Comparison of ENCODE assay signal across 10 cellular contexts in the genomic region with DNA sequence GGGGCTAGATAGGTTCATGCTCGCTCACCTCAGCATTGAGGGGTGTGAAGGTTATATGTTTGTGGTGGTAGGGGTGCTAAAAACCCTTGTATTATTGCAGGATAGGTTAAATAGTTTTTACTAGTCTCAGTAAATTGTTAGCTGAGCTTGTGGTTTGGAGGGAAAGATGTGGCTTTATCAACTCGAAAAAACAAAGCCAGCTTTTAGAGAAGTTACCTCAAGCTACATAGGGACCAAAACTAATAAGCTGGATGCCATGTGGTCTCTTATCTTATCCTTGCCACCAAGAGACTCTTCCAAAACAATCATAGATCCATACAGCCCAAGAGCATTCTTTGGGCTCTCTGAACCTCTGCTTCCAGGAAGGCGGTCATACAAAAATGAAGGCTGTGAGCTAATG. TPM values are rescaled to one million over a fixed set of nuclear protein-coding genes. Genes with fewer than 3 reads are reported as not detected.
DNase-seq lines count a peak whose midpoint lies in the region; ATAC-seq and TF ChIP-seq lines count a peak whose summit lies in the region.
"Had no signal": no experiment of that assay in that cellular context is flagged by ENCODE, and none has a peak within 500 bp of the region (broad histone marks: within the 10 kb centered on the region; RNA-seq: fewer than 3 reads in every experiment).

No MANE protein-coding gene starts in this region.

- peaks cover 0 to 9% (median 0%) of the 10 kb centered on the region in 7 donors for H3K27me3 ChIP-seq in heart right ventricle
- no peaks in the 10 kb centered on the region for H3K27me3 ChIP-seq in lung (ENCODE audit: control insufficient read depth, insufficient read depth)
- no peaks in the 10 kb centered on the region for H3K27me3 ChIP-seq in upper lobe of left lung
- H3K27me3 ChIP-seq: SJSA1 had no signal

- 64 to 74% methylated on average over 3 of the region's 3 CpGs for WGBS in heart right ventricle, 2 donors
- WGBS in lung, 2 donors = 42 to 62% methylated on average over 3 of the region's 3 CpGs
- WGBS in upper lobe of left lung, 2 donors = 44 to 66% methylated on average over 3 of the region's 3 CpGs

- peak overlapping the region; percentile 91 for H3K27ac Mint-ChIP-seq in activated CD4-positive, alpha-beta memory T cell treated with anti-CD3 and anti-CD28 coated beads, Interleukin-2, amount 10 ng/mL, durations not matched to agents 7 days and 5 days

- TF ChIP-seq CTCF in heart right ventricle (IDR thresholded peaks at IDR 0.05) = no peak
- no peak for TF ChIP-seq CTCF in lung (IDR thresholded peaks at IDR 0.05; ENCODE audit: control extremely low read depth, extremely low read depth)
- TF ChIP-seq CTCF in upper lobe of left lung (IDR thresholded peaks at IDR 0.05) = no peak

- peak overlapping the region in 1 of 10 donors; percentile 23 for H3K4me3 ChIP-seq in heart right ventricle
- no peak overlapping the region for H3K4me3 ChIP-seq in lung
- H3K4me3 ChIP-seq in upper lobe of left lung = no peak overlapping the region
- H3K4me3 ChIP-seq: SJSA1 had no signal

- CTCF ChIA-PET in activated CD4-positive, alpha-beta memory T cell treated with anti-CD3 and anti-CD28 coated beads, Interleukin-2, amount 10 ng/mL, durations not matched to agents 7 days and 5 days (lab: Charles Lee) = interaction anchor here (0.7 to 3.2 kb wide), 5 partner anchors 11 to 101 kb away, joined by 3 to 15 read pairs (median 3); no protein-coding TSS in a partner anchor

- TF ChIP-seq EP300 in upper lobe of left lung (IDR thresholded peaks at IDR 0.05) = no peak

- H3K27me3 Mint-ChIP-seq in activated CD4-positive, alpha-beta memory T cell treated with anti-CD3 and anti-CD28 coated beads, Interleukin-2, amount 10 ng/mL, durations not matched to agents 7 days and 5 days = no peaks in the 10 kb centered on the region

- peaks cover 91% of the 10 kb centered on the region for H3K4me1 Mint-ChIP-seq in activated CD4-positive, alpha-beta memory T cell treated with anti-CD3 and anti-CD28 coated beads, Interleukin-2, amount 10 ng/mL, durations not matched to agents 7 days and 5 days

- TF ChIP-seq POLR2A in upper lobe of left lung (IDR thresholded peaks at IDR 0.05) = no peak

- H3K27ac ChIP-seq in heart right ventricle (peak overlapping the region in 9 of 10 donors; percentile 46 to 90 (median 75)), lung (ENCODE audit: low read depth in 1 of 2, low read length in 1 of 2) (peak overlapping the region; percentile 81 to 86), upper lobe of left lung (peak overlapping the region; percentile 71 to 89 (median 78))
- H3K27ac ChIP-seq: C4-2B had no signal

- H3K9me3 ChIP-seq in heart right ventricle (no peaks in the 10 kb centered on the region), lung (ENCODE audit: control insufficient read depth in 2 of 2, insufficient read depth in 1 of 2, low read length in 1 of 2) (no peaks in the 10 kb centered on the region), upper lobe of left lung (no peaks in the 10 kb centered on the region)
- H3K9me3 ChIP-seq: SJSA1 had no signal

- no peaks in the 10 kb centered on the region for H3K9me3 Mint-ChIP-seq in activated CD4-positive, alpha-beta memory T cell treated with anti-CD3 and anti-CD28 coated beads, Interleukin-2, amount 10 ng/mL, durations not matched to agents 7 days and 5 days

- POLR2A ChIA-PET in activated CD4-positive, alpha-beta memory T cell treated with anti-CD3 and anti-CD28 coated beads, Interleukin-2, amount 10 ng/mL, durations not matched to agents 7 days and 5 days (lab: Charles Lee) = interaction anchor here (0.9 to 7.2 kb wide), 10 partner anchors 8 to 100 kb away, joined by 3 to 69 read pairs (median 4); no protein-coding TSS in a partner anchor

- DNase-seq in heart right ventricle (no peak), cardiac septum (ENCODE audit: low spot score) (no peak), lung (ENCODE audit: low spot score) (no peak), upper lobe of left lung (no peak), islet precursor cell (no peak)
- no peak for DNase-seq in activated CD4-positive, alpha-beta memory T cell treated with anti-CD3 and anti-CD28 coated beads, Interleukin-2, amount 10 ng/mL, durations not matched to agents 7 days and 5 days
- DNase-seq in NK-92 treated with Interleukin-12 subunit alpha and Interleukin-12 subunit beta, amount 100 ng/mL, for 24 hours (lab: John Stamatoyannopoulos, UW) = no peak
- no peak for DNase-seq in activated CD8-positive, alpha-beta memory T cell treated with anti-CD3 and anti-CD28 coated beads, Interleukin-2, amount 50 U/mL, for 4 hours

- peaks cover 57% of the 10 kb centered on the region for H3K36me3 Mint-ChIP-seq in activated CD4-positive, alpha-beta memory T cell treated with anti-CD3 and anti-CD28 coated beads, Interleukin-2, amount 10 ng/mL, durations not matched to agents 7 days and 5 days (ENCODE audit: low read depth)

- ATAC-seq in heart right ventricle = no peak
- no peak for ATAC-seq in lung (ENCODE audit: insufficient read depth, low FRiP score)
- ATAC-seq in upper lobe of left lung (ENCODE audit: low FRiP score in 2 of 2) = no peak

- H3K4me1 ChIP-seq in heart right ventricle (peaks cover 9 to 98% (median 95%) of the 10 kb centered on the region in 9 donors), lung (ENCODE audit: control insufficient read depth in 2 of 2, insufficient read depth in 2 of 2, low read length in 2 of 2) (peaks cover 26 to 65% of the 10 kb centered on the region in 2 donors), upper lobe of left lung (peaks cover 65 to 82% (median 69%) of the 10 kb centered on the region in 4 donors)

- peak overlapping the region; percentile 69 for H3K4me3 Mint-ChIP-seq in activated CD4-positive, alpha-beta memory T cell treated with anti-CD3 and anti-CD28 coated beads, Interleukin-2, amount 10 ng/mL, durations not matched to agents 7 days and 5 days

- H3K36me3 ChIP-seq in heart right ventricle = peaks cover 0 to 8% (median 0%) of the 10 kb centered on the region in 9 donors
- peaks cover 0 to 2% of the 10 kb centered on the region in 2 donors for H3K36me3 ChIP-seq in lung (ENCODE audit: control insufficient read depth in 2 of 2, insufficient read depth in 2 of 2, low read length in 2 of 2)
- H3K36me3 ChIP-seq in upper lobe of left lung = no peaks in the 10 kb centered on the region

- intact Hi-C loops in heart right ventricle (cut with DNase I) = no loop called here
- intact Hi-C loops in cardiac septum (cut with DNase I) = no loop called here

RNA-seq across cellular contexts. Expression of gene MSN, which starts 29.2 kb away (rescaled TPM):
- total RNA-seq in heart right ventricle = 100 to 1,000 TPM; 106 to 238 (median 120) TPM
- 100 to 1,000 TPM in 1 of 2 donors, 10 to 100 TPM in 1; 60.2 to 130 TPM for polyA plus RNA-seq in heart right ventricle
- total RNA-seq in cardiac septum = 177 TPM
- total RNA-seq in activated CD4-positive, alpha-beta memory T cell treated with anti-CD3 and anti-CD28 coated beads, Interleukin-2, amount 10 ng/mL, durations not matched to agents 7 days and 5 days = 100 to 1,000 TPM; 632 to 637 TPM
- 100 to 1,000 TPM; 228 to 399 TPM for total RNA-seq in lung
- 100 to 1,000 TPM; 168 to 371 TPM for polyA plus RNA-seq in lung
- 100 to 1,000 TPM; 160 to 508 (median 380) TPM for total RNA-seq in upper lobe of left lung
